8 cellular contexts compared by ENCODE assay signal in genomic region chr16:88815901-88816589, GRCh38. TPM values are rescaled to one million over a fixed set of nuclear protein-coding genes. Genes with fewer than 3 reads are reported as not detected.
DNase-seq lines count a peak whose midpoint lies in the region; ATAC-seq, FAIRE-seq and TF ChIP-seq lines count a peak whose summit lies in the region.

No MANE protein-coding gene starts in this region.

- WGBS in HepG2 (ENCODE audit: low lambda C conversion rate) = 33% methylated on average over 3 of the region's 19 CpGs

- TF ChIP-seq EP300 in HepG2 (IDR thresholded peaks at IDR 0.05; ENCODE audit: low read depth in 2 of 2, low read length in 2 of 2) (no peak), HepG2 (CRISPR knock-in tag; IDR thresholded peaks at IDR 0.05; ENCODE audit: borderline replicate concordance) (no peak)

- TF ChIP-seq RAD21 in HepG2 (CRISPR knock-in tag; IDR thresholded peaks at IDR 0.05) = peak; percentile 92

- H3K36me3 ChIP-seq in PC-9 (ENCODE audit: low read depth) (no peaks in the 10 kb centered on the region), ascending aorta (peaks cover 3 to 5% of the 10 kb centered on the region in 2 donors), HepG2 (replicated peaks in 1 of 2; ENCODE audit: control insufficient read depth in 1 of 2, insufficient read depth in 2 of 2, low read length in 2 of 2) (no peaks in the 10 kb centered on the region), tibial artery (peaks cover 0 to 8% (median 6%) of the 10 kb centered on the region in 3 donors)

- H3K9ac ChIP-seq in HepG2 (ENCODE audit: insufficient read depth, low read depth, low read length) = no peak overlapping the region

- H3K27ac ChIP-seq in PC-9 = no peak overlapping the region
- no peak overlapping the region for H3K27ac ChIP-seq in ascending aorta
- no peak overlapping the region for H3K27ac ChIP-seq in HepG2 (ENCODE audit: extremely low read length, insufficient read depth, low read length)
- no peak overlapping the region for H3K27ac ChIP-seq in tibial artery

- no peak overlapping the region for H3K4me2 ChIP-seq in PC-9
- H3K4me2 ChIP-seq in HepG2 (ENCODE audit: low read depth, low read length) = no peak overlapping the region

- DNase-seq in AG09319 (ENCODE audit: extremely low read depth, low read depth) (no peak), GM12891 (ENCODE audit: insufficient read length, low spot score) (peak; percentile 64), PC-9 (peak in 1 of 2 experiments; percentile 63), ascending aorta (ENCODE audit: low spot score in 2 of 2) (no peak), HepG2 (ENCODE audit: low spot score) (peak; percentile 35), tibial artery (no peak), HCEC 1CT (no peak)

- H3K4me3 ChIP-seq in PC-9 (no peak overlapping the region), ascending aorta (no peak overlapping the region), HepG2 (replicated peaks in 1 of 3; ENCODE audit: insufficient read depth in 1 of 3, low read depth in 2 of 3, low read length in 3 of 3) (no peak overlapping the region), tibial artery (no peak overlapping the region)

- ATAC-seq in HepG2 = peak; percentile 41
- ATAC-seq in GM18868 (IDR thresholded peaks at IDR 0.05; ENCODE audit: unreplicated experiment) = no peak

- no peak for TF ChIP-seq POLR2A in GM12891 (IDR thresholded peaks at IDR 0.05; ENCODE audit: low read depth, low read length)
- no peak for TF ChIP-seq POLR2A in HepG2 (IDR thresholded peaks at IDR 0.05; ENCODE audit: insufficient read depth in 1 of 2, low read depth in 2 of 2, low read length in 2 of 2)

- no TSS peak for BruUV-seq in PC-9 (replicated peaks; lab: Mats Ljungman, UMichigan)
- BruUV-seq in HepG2 (replicated peaks; lab: Mats Ljungman, UMichigan) = no TSS peak

- no peaks in the 10 kb centered on the region for H3K9me2 ChIP-seq in PC-9 (ENCODE audit: insufficient read depth)

- no peaks in the 10 kb centered on the region for H3K9me3 ChIP-seq in PC-9 (ENCODE audit: insufficient read depth, low read depth)
- no peaks in the 10 kb centered on the region for H3K9me3 ChIP-seq in ascending aorta
- no peaks in the 10 kb centered on the region for H3K9me3 ChIP-seq in HepG2 (ENCODE audit: low read length)
- no peaks in the 10 kb centered on the region for H3K9me3 ChIP-seq in tibial artery

- POLR2A ChIA-PET in PC-9 (lab: Charles Lee; ENCODE audit: unreplicated experiment) (no interaction called here), HepG2 (lab: Yijun Ruan, JAX) (interaction anchor here (0.7 kb wide), 1 partner anchor 15 kb away, joined by 3 read pairs; no protein-coding TSS in a partner anchor)

- H2AFZ ChIP-seq in PC-9 = no peak overlapping the region
- no peak overlapping the region for H2AFZ ChIP-seq in HepG2 (ENCODE audit: low read length)

- H3K79me2 ChIP-seq in PC-9 (ENCODE audit: low read depth) = peaks cover 6% of the 10 kb centered on the region
- peaks cover 4% of the 10 kb centered on the region for H3K79me2 ChIP-seq in HepG2 (ENCODE audit: insufficient read depth, low read length)

- intact Hi-C loops in PC-9 (cut with micrococcal nuclease; ENCODE audit: unreplicated experiment) = loop anchor here (1.0 kb wide), 1 partner anchor 400 kb away; no protein-coding TSS in a partner anchor
- intact Hi-C loops in ascending aorta (cut with DNase I) = no loop called here
- intact Hi-C loops in HepG2 (cut with micrococcal nuclease; ENCODE audit: unreplicated experiment) = loop anchor here (5.0 kb wide), 2 partner anchors 41 to 351 kb away; partner anchors contain the start of genes GALNS and TRAPPC2L
- intact Hi-C loops in tibial artery (cut with DNase I; ENCODE audit: low total_unique reads) = loop anchor here (10.0 kb wide), 1 partner anchor 241 kb away; the partner anchor contains the start of gene ZC3H18

- in situ Hi-C loops in HepG2 (cut with HindIII; ENCODE audit: extremely low pct_ligation_motif_present, low pct_unique_long_range_greater_than_20kb) = loop anchor here (5.0 kb wide), 1 partner anchor 351 kb away; no protein-coding TSS in a partner anchor

- CTCF ChIA-PET in PC-9 (lab: Charles Lee) = no interaction called here
- CTCF ChIA-PET in HepG2 (lab: Yijun Ruan, JAX; ENCODE audit: low intra/inter-chr PET ratio, low total read pairs) = interaction anchor here (1.2 to 2.1 kb wide), 2 partner anchors 41 to 351 kb away, joined by 4 to 11 read pairs; partner anchors contain the start of genes GALNS and TRAPPC2L

- TF ChIP-seq CTCF in AG09319 (IDR thresholded peaks at IDR 0.05; ENCODE audit: low read depth, low read length) (peak; percentile 63), PC-9 (conservative IDR thresholded peaks at IDR 0.05) (peak; percentile 85), ascending aorta (IDR thresholded peaks at IDR 0.05) (peak; percentile 33 to 53 (median 36)), HepG2 (CRISPR knock-in tag; IDR thresholded peaks at IDR 0.05) (peak; percentile 99), tibial artery (IDR thresholded peaks at IDR 0.05) (peak; percentile 36 to 52)

- H3F3A ChIP-seq in PC-9 (ENCODE audit: insufficient read depth, low read depth) = peaks cover 25% of the 10 kb centered on the region

- H3K4me1 ChIP-seq in PC-9 (replicated peaks; ENCODE audit: insufficient read depth) = no peaks in the 10 kb centered on the region
- peaks cover 0 to 7% of the 10 kb centered on the region in 2 donors for H3K4me1 ChIP-seq in ascending aorta
- peaks cover 33% of the 10 kb centered on the region for H3K4me1 ChIP-seq in HepG2 (ENCODE audit: insufficient read depth, low read length)
- peaks cover 0 to 15% (median 11%) of the 10 kb centered on the region in 4 donors for H3K4me1 ChIP-seq in tibial artery

- H4K20me1 ChIP-seq in PC-9 (ENCODE audit: insufficient read depth) (no peaks in the 10 kb centered on the region), HepG2 (ENCODE audit: insufficient read depth, low read length) (peaks cover 1% of the 10 kb centered on the region; the same call in 1 of the 2 replicates)

- H3K27me3 ChIP-seq in PC-9 (ENCODE audit: insufficient read depth, low read depth) (no peaks in the 10 kb centered on the region), ascending aorta (no peaks in the 10 kb centered on the region), HepG2 (ENCODE audit: control insufficient read depth in 1 of 2, insufficient read depth in 2 of 2, low read length in 2 of 2) (peaks cover 0 to 5% of the 10 kb centered on the region in 2 experiments; a peak in 1 of 5 replicates), tibial artery (no peaks in the 10 kb centered on the region)

- FAIRE-seq in GM12891 (lab: Jason Lieb, UNC) (peak; percentile 95), HepG2 (lab: Jason Lieb, UNC) (no peak)

RNA-seq across cellular contexts. Expression of gene APRT, which starts 4.3 kb away (rescaled TPM):
- 182 TPM for polyA plus RNA-seq in GM12891 (2012; ENCODE audit: low read depth, missing spikeins)
- 213 and 226 TPM in 2 replicates for total RNA-seq in PC-9 (2021)
- total RNA-seq in ascending aorta = 305 TPM
- total RNA-seq in HepG2 (2016; rRNA removed; fragmentation: Illumina TruSeq; extraction: Trizol) = 242 and 274 TPM in 2 replicates
- 163 and 167 TPM in 2 replicates for total RNA-seq in HepG2 (2016; cell fraction: cytosol; rRNA removed; fragmentation: Illumina TruSeq; extraction: Trizol; ENCODE audit: low read depth)
- total RNA-seq in HepG2 (2016; cell fraction: insoluble cytoplasmic fraction; rRNA removed; fragmentation: Illumina TruSeq; extraction: Trizol) = 238 and 275 TPM in 2 replicates
- 188 and 208 TPM in 2 replicates for total RNA-seq in HepG2 (2016; cell fraction: membrane; rRNA removed; fragmentation: Illumina TruSeq; extraction: Trizol)
- 99.7 and 110 TPM in 2 replicates for total RNA-seq in HepG2 (2016; cell fraction: nucleus; rRNA removed; fragmentation: Illumina TruSeq; extraction: Trizol)
- 155 and 210 TPM in 2 replicates for polyA plus RNA-seq in HepG2 (2011; rRNA removed)
- 94.2 and 153 TPM in 2 replicates for polyA plus RNA-seq in HepG2 (2011; cell fraction: cytosol; rRNA removed)
- 101 and 126 TPM in 2 replicates for polyA plus RNA-seq in HepG2 (2011; cell fraction: nucleus; rRNA removed)
- 136 and 175 TPM in 2 replicates for polyA plus RNA-seq in HepG2 (2012)
- polyA plus RNA-seq in HepG2 (2016; cell fraction: cytosol; fragmentation: Illumina TruSeq; extraction: Trizol; ENCODE audit: low read depth) = 172 and 184 TPM in 2 replicates
- 339 and 349 TPM in 2 replicates for polyA plus RNA-seq in HepG2 (2016; cell fraction: insoluble cytoplasmic fraction; fragmentation: Illumina TruSeq; extraction: Trizol; ENCODE audit: low read depth)
- polyA plus RNA-seq in HepG2 (2016; cell fraction: membrane; fragmentation: Illumina TruSeq; extraction: Trizol; ENCODE audit: low read depth) = 196 and 203 TPM in 2 replicates
- polyA plus RNA-seq in HepG2 (2016; cell fraction: nucleus; fragmentation: Illumina TruSeq; extraction: Trizol; ENCODE audit: insufficient read depth, low read depth) = 192 and 201 TPM in 2 replicates
- 83.2 and 86.7 TPM in 2 replicates for polyA minus RNA-seq in HepG2 (2011; rRNA and poly(A)+ RNA removed; ENCODE audit: low replicate concordance)
- 75.3 and 84.8 TPM in 2 replicates for polyA minus RNA-seq in HepG2 (2011; cell fraction: cytosol; rRNA and poly(A)+ RNA removed)
- 35.7 and 49.8 TPM in 2 replicates for polyA minus RNA-seq in HepG2 (2011; cell fraction: nucleus; rRNA and poly(A)+ RNA removed)

RNA-seq across cellular contexts. Expression of gene CDT1, which starts 12.5 kb away (rescaled TPM):
- polyA plus RNA-seq in GM12891 (2012; ENCODE audit: low read depth, missing spikeins) = 29.8 TPM
- total RNA-seq in PC-9 (2021) (73.2 and 95.4 TPM in 2 replicates), ascending aorta (not detected), HepG2 (2016; rRNA removed; fragmentation: Illumina TruSeq; extraction: Trizol) (16.5 and 23.1 TPM in 2 replicates)
- 14.3 and 18.2 TPM in 2 replicates for total RNA-seq in HepG2 (2016; cell fraction: cytosol; rRNA removed; fragmentation: Illumina TruSeq; extraction: Trizol; ENCODE audit: low read depth)
- total RNA-seq in HepG2 (2016; cell fraction: insoluble cytoplasmic fraction; rRNA removed; fragmentation: Illumina TruSeq; extraction: Trizol) = 15.0 and 21.7 TPM in 2 replicates
- total RNA-seq in HepG2 (2016; cell fraction: membrane; rRNA removed; fragmentation: Illumina TruSeq; extraction: Trizol) = 30.9 and 31.0 TPM in 2 replicates
- total RNA-seq in HepG2 (2016; cell fraction: nucleus; rRNA removed; fragmentation: Illumina TruSeq; extraction: Trizol) = 12.6 and 18.8 TPM in 2 replicates
- 17.9 and 23.8 TPM in 2 replicates for polyA plus RNA-seq in HepG2 (2011; rRNA removed)
- 15.0 and 37.3 TPM in 2 replicates for polyA plus RNA-seq in HepG2 (2011; cell fraction: cytosol; rRNA removed)
- polyA plus RNA-seq in HepG2 (2011; cell fraction: nucleus; rRNA removed) = 29.6 and 46.8 TPM in 2 replicates
- 13.5 and 17.6 TPM in 2 replicates for polyA plus RNA-seq in HepG2 (2012)
- 18.5 and 24.2 TPM in 2 replicates for polyA plus RNA-seq in HepG2 (2016; cell fraction: cytosol; fragmentation: Illumina TruSeq; extraction: Trizol; ENCODE audit: low read depth)
- polyA plus RNA-seq in HepG2 (2016; cell fraction: insoluble cytoplasmic fraction; fragmentation: Illumina TruSeq; extraction: Trizol; ENCODE audit: low read depth) = 22.4 and 29.0 TPM in 2 replicates
- polyA plus RNA-seq in HepG2 (2016; cell fraction: membrane; fragmentation: Illumina TruSeq; extraction: Trizol; ENCODE audit: low read depth) = 25.4 and 37.1 TPM in 2 replicates
- polyA plus RNA-seq in HepG2 (2016; cell fraction: nucleus; fragmentation: Illumina TruSeq; extraction: Trizol; ENCODE audit: insufficient read depth, low read depth) = 34.6 and 39.8 TPM in 2 replicates
- 25.0 and 71.0 TPM in 2 replicates for polyA minus RNA-seq in HepG2 (2011; rRNA and poly(A)+ RNA removed; ENCODE audit: low replicate concordance)
- 28.6 and 52.8 TPM in 2 replicates for polyA minus RNA-seq in HepG2 (2011; cell fraction: cytosol; rRNA and poly(A)+ RNA removed)
- 6.7 and 8.8 TPM in 2 replicates for polyA minus RNA-seq in HepG2 (2011; cell fraction: nucleus; rRNA and poly(A)+ RNA removed)

RNA-seq across cellular contexts. Expression of gene PIEZO1, which starts 31.0 kb away (rescaled TPM):
- polyA plus RNA-seq in GM12891 (2012; ENCODE audit: low read depth, missing spikeins) = 67.7 TPM
- total RNA-seq in PC-9 (2021) (391 and 426 TPM in 2 replicates), ascending aorta (428 TPM), HepG2 (2016; rRNA removed; fragmentation: Illumina TruSeq; extraction: Trizol) (32.5 and 85.0 TPM in 2 replicates)
- 42.1 and 42.4 TPM in 2 replicates for total RNA-seq in HepG2 (2016; cell fraction: cytosol; rRNA removed; fragmentation: Illumina TruSeq; extraction: Trizol; ENCODE audit: low read depth)
- 27.7 and 89.8 TPM in 2 replicates for total RNA-seq in HepG2 (2016; cell fraction: insoluble cytoplasmic fraction; rRNA removed; fragmentation: Illumina TruSeq; extraction: Trizol)
- total RNA-seq in HepG2 (2016; cell fraction: membrane; rRNA removed; fragmentation: Illumina TruSeq; extraction: Trizol) = 37.0 TPM in 2 replicates
- 117 and 146 TPM in 2 replicates for total RNA-seq in HepG2 (2016; cell fraction: nucleus; rRNA removed; fragmentation: Illumina TruSeq; extraction: Trizol)
- 67.9 and 93.5 TPM in 2 replicates for polyA plus RNA-seq in HepG2 (2011; rRNA removed)
- 42.8 and 69.2 TPM in 2 replicates for polyA plus RNA-seq in HepG2 (2011; cell fraction: cytosol; rRNA removed)
- polyA plus RNA-seq in HepG2 (2011; cell fraction: nucleus; rRNA removed) = 643 and 860 TPM in 2 replicates
- 52.4 and 78.3 TPM in 2 replicates for polyA plus RNA-seq in HepG2 (2012)
- 12.7 and 13.6 TPM in 2 replicates for polyA plus RNA-seq in HepG2 (2016; cell fraction: cytosol; fragmentation: Illumina TruSeq; extraction: Trizol; ENCODE audit: low read depth)
- 33.4 and 36.7 TPM in 2 replicates for polyA plus RNA-seq in HepG2 (2016; cell fraction: insoluble cytoplasmic fraction; fragmentation: Illumina TruSeq; extraction: Trizol; ENCODE audit: low read depth)
- polyA plus RNA-seq in HepG2 (2016; cell fraction: membrane; fragmentation: Illumina TruSeq; extraction: Trizol; ENCODE audit: low read depth) = 20.6 and 22.7 TPM in 2 replicates
- 296 and 336 TPM in 2 replicates for polyA plus RNA-seq in HepG2 (2016; cell fraction: nucleus; fragmentation: Illumina TruSeq; extraction: Trizol; ENCODE audit: insufficient read depth, low read depth)
- polyA minus RNA-seq in HepG2 (2011; rRNA and poly(A)+ RNA removed; ENCODE audit: low replicate concordance) = 101 and 184 TPM in 2 replicates
- polyA minus RNA-seq in HepG2 (2011; cell fraction: cytosol; rRNA and poly(A)+ RNA removed) = 44.8 and 52.9 TPM in 2 replicates
- 89.5 and 109 TPM in 2 replicates for polyA minus RNA-seq in HepG2 (2011; cell fraction: nucleus; rRNA and poly(A)+ RNA removed)

RNA-seq across cellular contexts. Expression of gene GALNS, which starts 40.7 kb away (rescaled TPM):
- polyA plus RNA-seq in GM12891 (2012; ENCODE audit: low read depth, missing spikeins) = 7.4 TPM
- total RNA-seq in PC-9 (2021) = 62.3 and 75.7 TPM in 2 replicates
- 62.2 TPM for total RNA-seq in ascending aorta
- total RNA-seq in HepG2 (2016; rRNA removed; fragmentation: Illumina TruSeq; extraction: Trizol) = 2.8 and 9.2 TPM in 2 replicates
- total RNA-seq in HepG2 (2016; cell fraction: cytosol; rRNA removed; fragmentation: Illumina TruSeq; extraction: Trizol; ENCODE audit: low read depth) = 3.6 and 3.7 TPM in 2 replicates
- total RNA-seq in HepG2 (2016; cell fraction: insoluble cytoplasmic fraction; rRNA removed; fragmentation: Illumina TruSeq; extraction: Trizol) = 2.6 and 11.0 TPM in 2 replicates
- total RNA-seq in HepG2 (2016; cell fraction: membrane; rRNA removed; fragmentation: Illumina TruSeq; extraction: Trizol) = 4.2 and 5.1 TPM in 2 replicates
- total RNA-seq in HepG2 (2016; cell fraction: nucleus; rRNA removed; fragmentation: Illumina TruSeq; extraction: Trizol) = 12.2 and 14.1 TPM in 2 replicates
- polyA plus RNA-seq in HepG2 (2011; rRNA removed) = 9.5 and 9.8 TPM in 2 replicates
- 7.1 and 10.3 TPM in 2 replicates for polyA plus RNA-seq in HepG2 (2011; cell fraction: cytosol; rRNA removed)
- 30.6 and 39.2 TPM in 2 replicates for polyA plus RNA-seq in HepG2 (2011; cell fraction: nucleus; rRNA removed)
- 8.2 and 13.0 TPM in 2 replicates for polyA plus RNA-seq in HepG2 (2012)
- 2.4 and 2.8 TPM in 2 replicates for polyA plus RNA-seq in HepG2 (2016; cell fraction: cytosol; fragmentation: Illumina TruSeq; extraction: Trizol; ENCODE audit: low read depth)
- 4.4 and 4.7 TPM in 2 replicates for polyA plus RNA-seq in HepG2 (2016; cell fraction: insoluble cytoplasmic fraction; fragmentation: Illumina TruSeq; extraction: Trizol; ENCODE audit: low read depth)
- polyA plus RNA-seq in HepG2 (2016; cell fraction: membrane; fragmentation: Illumina TruSeq; extraction: Trizol; ENCODE audit: low read depth) = 4.1 and 4.7 TPM in 2 replicates
- 27.3 and 29.9 TPM in 2 replicates for polyA plus RNA-seq in HepG2 (2016; cell fraction: nucleus; fragmentation: Illumina TruSeq; extraction: Trizol; ENCODE audit: insufficient read depth, low read depth)
- 11.5 and 13.9 TPM in 2 replicates for polyA minus RNA-seq in HepG2 (2011; rRNA and poly(A)+ RNA removed; ENCODE audit: low replicate concordance)
- 5.2 and 6.1 TPM in 2 replicates for polyA minus RNA-seq in HepG2 (2011; cell fraction: cytosol; rRNA and poly(A)+ RNA removed)
- polyA minus RNA-seq in HepG2 (2011; cell fraction: nucleus; rRNA and poly(A)+ RNA removed) = 13.4 and 18.0 TPM in 2 replicates

RNA-seq across cellular contexts. Expression of gene TRAPPC2L, which starts 40.9 kb away (rescaled TPM):
- polyA plus RNA-seq in GM12891 (2012; ENCODE audit: low read depth, missing spikeins) = 81.3 TPM
- total RNA-seq in PC-9 (2021) (82.6 and 101 TPM in 2 replicates), ascending aorta (7.6 TPM), HepG2 (2016; rRNA removed; fragmentation: Illumina TruSeq; extraction: Trizol) (107 and 158 TPM in 2 replicates)
- total RNA-seq in HepG2 (2016; cell fraction: cytosol; rRNA removed; fragmentation: Illumina TruSeq; extraction: Trizol; ENCODE audit: low read depth) = 39.7 and 49.5 TPM in 2 replicates
- 117 and 161 TPM in 2 replicates for total RNA-seq in HepG2 (2016; cell fraction: insoluble cytoplasmic fraction; rRNA removed; fragmentation: Illumina TruSeq; extraction: Trizol)
- 55.4 and 64.8 TPM in 2 replicates for total RNA-seq in HepG2 (2016; cell fraction: membrane; rRNA removed; fragmentation: Illumina TruSeq; extraction: Trizol)
- 54.9 and 68.3 TPM in 2 replicates for total RNA-seq in HepG2 (2016; cell fraction: nucleus; rRNA removed; fragmentation: Illumina TruSeq; extraction: Trizol)
- polyA plus RNA-seq in HepG2 (2011; rRNA removed) = 94.9 and 96.3 TPM in 2 replicates
- 49.7 and 65.0 TPM in 2 replicates for polyA plus RNA-seq in HepG2 (2011; cell fraction: cytosol; rRNA removed)
- 60.0 and 63.3 TPM in 2 replicates for polyA plus RNA-seq in HepG2 (2011; cell fraction: nucleus; rRNA removed)
- 72.5 and 94.4 TPM in 2 replicates for polyA plus RNA-seq in HepG2 (2012)
- polyA plus RNA-seq in HepG2 (2016; cell fraction: cytosol; fragmentation: Illumina TruSeq; extraction: Trizol; ENCODE audit: low read depth) = 51.9 and 69.2 TPM in 2 replicates
- polyA plus RNA-seq in HepG2 (2016; cell fraction: insoluble cytoplasmic fraction; fragmentation: Illumina TruSeq; extraction: Trizol; ENCODE audit: low read depth) = 217 and 222 TPM in 2 replicates
- polyA plus RNA-seq in HepG2 (2016; cell fraction: membrane; fragmentation: Illumina TruSeq; extraction: Trizol; ENCODE audit: low read depth) = 75.4 and 76.3 TPM in 2 replicates
- 124 and 134 TPM in 2 replicates for polyA plus RNA-seq in HepG2 (2016; cell fraction: nucleus; fragmentation: Illumina TruSeq; extraction: Trizol; ENCODE audit: insufficient read depth, low read depth)
- 63.0 and 105 TPM in 2 replicates for polyA minus RNA-seq in HepG2 (2011; rRNA and poly(A)+ RNA removed; ENCODE audit: low replicate concordance)
- polyA minus RNA-seq in HepG2 (2011; cell fraction: cytosol; rRNA and poly(A)+ RNA removed) = 10.9 and 13.1 TPM in 2 replicates
- polyA minus RNA-seq in HepG2 (2011; cell fraction: nucleus; rRNA and poly(A)+ RNA removed) = 45.4 and 54.3 TPM in 2 replicates

Comparison
In these comparisons a context has a peak if more than half of its experiments do, and no peak if none do; other contexts are left out.
1. DNase-seq: peak in GM12891 (single experiment) and HepG2 (single experiment); none in AG09319 (single experiment), ascending aorta (0 of 2), tibial artery (0 of 2) and HCEC 1CT (single experiment).
2. CTCF ChIP-seq: peak in every context shown above with its lines; median percentile 99 in HepG2; 85 in PC-9; 63 in AG09319; 44 in tibial artery; 36 in ascending aorta.
3. RNA of gene CDT1, which starts 12.5 kb away (total RNA-seq): 73.2 to 95.4 TPM in PC-9 and 12.6 to 31.0 TPM in HepG2; not detected in ascending aorta (single experiment); every median in the first group is over 10 times any median in the second.